In genomic region chr15:32903591-32903990, GRCh38 we compare ENCODE assay signal across 32 cellular contexts.
"Had no signal": no experiment of that assay in that cellular context is flagged by ENCODE, and none has a peak within 500 bp of the region (broad histone marks: within the 10 kb centered on the region; RNA-seq: fewer than 3 reads in every experiment).

No MANE protein-coding gene starts in this region.

- H2AFZ ChIP-seq: hepatocyte had no signal

- H3K36me3 Mint-ChIP-seq: activated naive CD4-positive, alpha-beta T cell treated with anti-CD3 and anti-CD28 coated beads, Interleukin-2, amount 10 ng/mL, durations not matched to agents 7 days and 5 days; activated naive CD4-positive, alpha-beta T cell treated with anti-CD3 and anti-CD28 coated beads, Interleukin-2, amount 50 U/mL, for 72 hours; activated naive CD8-positive, alpha-beta T cell treated with anti-CD3 and anti-CD28 coated beads, Interleukin-2, amount 10 ng/mL, durations not matched to agents 7 days and 5 days; brain had no signal

- FAIRE-seq: endometrium, endothelial cell of umbilical vein had no signal

- H3K27ac Mint-ChIP-seq: activated CD8-positive, alpha-beta T cell treated with anti-CD3 and anti-CD28 coated beads for 36 hours; activated naive CD4-positive, alpha-beta T cell treated with anti-CD3 and anti-CD28 coated beads, Interleukin-2, amount 10 ng/mL, durations not matched to agents 7 days and 5 days; activated naive CD8-positive, alpha-beta T cell treated with anti-CD3 and anti-CD28 coated beads, Interleukin-2, amount 10 ng/mL, durations not matched to agents 7 days and 5 days; activated T-cell treated with anti-CD3 and anti-CD28 coated beads, Interleukin-2, amount 50 U/mL, for 24 hours; activated T-cell treated with anti-CD3 and anti-CD28 coated beads, Interleukin-2, amount 50 U/mL, for 72 hours; brain; T-helper 17 cell; T-helper 2 cell treated with Interferon-gamma antibody and Interleukin-4, amounts not matched to agents 5 μg/mL and 100 μg/mL, for 36 hours had no signal

- H3K27ac ChIP-seq: ascending aorta, breast epithelium, cardiac muscle cell, colonic mucosa, epithelial cell of prostate, esophagus squamous epithelium, gastroesophageal sphincter, heart right ventricle, hepatocyte had no signal

- H3K4me1 ChIP-seq: ascending aorta, breast epithelium, colonic mucosa had no signal

- ATAC-seq: activated CD4-positive, CD25-positive, alpha-beta regulatory T cell treated with anti-CD3 and anti-CD28 coated beads, Interleukin-2, amount 50 U/mL, for 24 hours; activated CD8-positive, alpha-beta T cell treated with anti-CD3 and anti-CD28 coated beads for 36 hours; activated naive CD4-positive, alpha-beta T cell treated with anti-CD3 and anti-CD28 coated beads, Interleukin-2, amount 50 U/mL, for 72 hours; activated T-cell treated with anti-CD3 and anti-CD28 coated beads, Interleukin-2, amount 50 U/mL, for 72 hours; gastroesophageal sphincter; heart right ventricle; T-helper 17 cell had no signal

- H3K36me3 ChIP-seq: ascending aorta, breast epithelium, cardiac muscle cell, colonic mucosa, esophagus squamous epithelium, gastroesophageal sphincter had no signal

- H3K79me2 ChIP-seq: hepatocyte had no signal

- H3K27me3 ChIP-seq: ascending aorta, breast epithelium, cardiac muscle cell, colonic mucosa, esophagus squamous epithelium, gastroesophageal sphincter, heart right ventricle, hepatocyte had no signal

- H3K4me3 ChIP-seq: ascending aorta, breast epithelium, cardiac muscle cell, colonic mucosa, esophagus squamous epithelium, gastroesophageal sphincter, heart right ventricle, hepatocyte had no signal

- H3K27me3 Mint-ChIP-seq: activated naive CD4-positive, alpha-beta T cell treated with anti-CD3 and anti-CD28 coated beads, Interleukin-2, amount 10 ng/mL, durations not matched to agents 7 days and 5 days; activated T-cell treated with anti-CD3 and anti-CD28 coated beads, Interleukin-2, amount 50 U/mL, for 24 hours had no signal

- H3K4me3 Mint-ChIP-seq: activated CD8-positive, alpha-beta T cell treated with anti-CD3 and anti-CD28 coated beads for 36 hours; activated naive CD4-positive, alpha-beta T cell treated with anti-CD3 and anti-CD28 coated beads, Interleukin-2, amount 10 ng/mL, durations not matched to agents 7 days and 5 days; activated naive CD8-positive, alpha-beta T cell treated with anti-CD3 and anti-CD28 coated beads, Interleukin-2, amount 10 ng/mL, durations not matched to agents 7 days and 5 days; activated T-cell treated with anti-CD3 and anti-CD28 coated beads, Interleukin-2, amount 50 U/mL, for 24 hours; activated T-cell treated with anti-CD3 and anti-CD28 coated beads, Interleukin-2, amount 50 U/mL, for 72 hours; brain; T-helper 17 cell; T-helper 2 cell treated with Interferon-gamma antibody and Interleukin-4, amounts not matched to agents 5 μg/mL and 100 μg/mL, for 36 hours had no signal

- DNase-seq: activated CD4-positive, alpha-beta T cell treated with anti-CD3 and anti-CD28 coated beads for 48 hours; activated CD4-positive, alpha-beta T cell treated with anti-CD3 and anti-CD28 coated beads, Interleukin-2, amount 50 U/mL, for 1 hour; activated CD4-positive, alpha-beta T cell treated with anti-CD3 and anti-CD28 coated beads, Interleukin-2, amount 50 U/mL, for 48 hours; activated CD8-positive, alpha-beta memory T cell treated with anti-CD3 and anti-CD28 coated beads for 24 hours; activated CD8-positive, alpha-beta T cell treated with anti-CD3 and anti-CD28 coated beads for 36 hours; activated gamma-delta T cell; activated naive CD4-positive, alpha-beta T cell; activated naive CD4-positive, alpha-beta T cell treated with anti-CD3 and anti-CD28 coated beads, Interleukin-2, amount 10 ng/mL, durations not matched to agents 7 days and 5 days; activated naive CD8-positive, alpha-beta T cell treated with anti-CD3 and anti-CD28 coated beads, Interleukin-2, amount 10 ng/mL, durations not matched to agents 7 days and 5 days; activated T-cell treated with anti-CD3 and anti-CD28 coated beads, Interleukin-2, amount 50 U/mL, for 24 hours; activated T-cell treated with anti-CD3 and anti-CD28 coated beads, Interleukin-2, amount 50 U/mL, for 72 hours; central memory CD4-positive, alpha-beta T cell; cerebellar nuclear complex; colonic mucosa; effector CD8-positive, alpha-beta T cell; esophagus squamous epithelium; foreskin melanocyte; heart right ventricle; T-helper 17 cell; T1000 had no signal

- H3K9me3 Mint-ChIP-seq: activated CD8-positive, alpha-beta T cell treated with anti-CD3 and anti-CD28 coated beads for 36 hours; activated naive CD4-positive, alpha-beta T cell treated with anti-CD3 and anti-CD28 coated beads, Interleukin-2, amount 10 ng/mL, durations not matched to agents 7 days and 5 days; activated naive CD4-positive, alpha-beta T cell treated with anti-CD3 and anti-CD28 coated beads, Interleukin-2, amount 50 U/mL, for 72 hours; activated naive CD8-positive, alpha-beta T cell treated with anti-CD3 and anti-CD28 coated beads, Interleukin-2, amount 10 ng/mL, durations not matched to agents 7 days and 5 days; activated T-cell treated with anti-CD3 and anti-CD28 coated beads, Interleukin-2, amount 50 U/mL, for 24 hours; activated T-cell treated with anti-CD3 and anti-CD28 coated beads, Interleukin-2, amount 50 U/mL, for 72 hours; brain; T-helper 2 cell treated with Interferon-gamma antibody and Interleukin-4, amounts not matched to agents 5 μg/mL and 100 μg/mL, for 36 hours had no signal

- H3K4me2 ChIP-seq: hepatocyte had no signal

- H3K4me1 Mint-ChIP-seq: activated naive CD4-positive, alpha-beta T cell treated with anti-CD3 and anti-CD28 coated beads, Interleukin-2, amount 10 ng/mL, durations not matched to agents 7 days and 5 days; activated naive CD8-positive, alpha-beta T cell treated with anti-CD3 and anti-CD28 coated beads, Interleukin-2, amount 10 ng/mL, durations not matched to agents 7 days and 5 days had no signal

- H3K9me3 ChIP-seq: ascending aorta, breast epithelium, colonic mucosa, esophagus squamous epithelium, gastroesophageal sphincter, heart right ventricle had no signal
